ENCODE assay signal across 34 cellular contexts in the genomic region with DNA sequence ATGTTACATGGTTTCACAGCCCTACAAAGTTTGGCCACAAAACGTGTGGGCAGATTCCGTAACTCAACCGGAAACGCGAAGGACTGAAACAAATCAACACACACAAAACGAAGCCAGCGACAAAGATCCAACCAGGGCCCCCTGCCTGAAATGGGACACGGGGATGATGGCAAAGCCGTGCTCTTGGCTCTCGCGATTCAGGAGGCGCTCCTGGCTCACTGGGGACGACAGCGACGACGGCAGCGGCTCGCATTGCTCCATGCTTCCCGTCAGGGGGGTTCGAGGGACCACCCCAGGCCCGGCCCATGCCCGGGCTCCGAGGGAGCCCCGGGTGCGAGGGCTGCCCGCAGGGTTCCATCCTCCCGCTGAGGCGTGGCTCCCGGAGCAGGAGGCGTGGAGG.
A peak's percentile ranks its signal among the peaks of the same experiment; 100 is the strongest.
DNase-seq lines count a peak whose midpoint lies in the region; ATAC-seq and TF ChIP-seq lines count a peak whose summit lies in the region.
"Had no signal": no experiment of that assay in that cellular context is flagged by ENCODE, and none has a peak within 500 bp of the region (broad histone marks: within the 10 kb centered on the region; RNA-seq: fewer than 3 reads in every experiment).

No MANE protein-coding gene starts in this region.

- no peak overlapping the region for H3K27ac Mint-ChIP-seq in endodermal cell
- H3K27ac Mint-ChIP-seq: activated CD8-positive, alpha-beta T cell treated with anti-CD3 and anti-CD28 coated beads for 36 hours; activated naive CD4-positive, alpha-beta T cell treated with anti-CD3 and anti-CD28 coated beads for 36 hours; activated T-helper 1 cell treated with anti-CD3 and anti-CD28 coated beads, Interleukin-12 subunit alpha, Interleukin-12 subunit beta, Interleukin-2, Interleukin-4 antibody, amounts not matched to agents 30 ng/mL and 10 ng/mL and 1 ng/mL, durations not matched to agents 14 hours and 24 hours and 36 hours; GM23338; memory B cell had no signal

- no peak for TF ChIP-seq POLR2A in sigmoid colon (IDR thresholded peaks at IDR 0.05)

- no peak for TF ChIP-seq EP300 in sigmoid colon (IDR thresholded peaks at IDR 0.05)

- H3K36me3 Mint-ChIP-seq in endodermal cell (ENCODE audit: low read depth), result peaks cover 10% of the 10 kb centered on the region
- H3K36me3 Mint-ChIP-seq: memory B cell had no signal

- no peak overlapping the region for H3K9ac ChIP-seq in endodermal cell (ENCODE audit: extremely low read depth, low read length, poor library complexity, severe bottlenecking)

- H3K36me3 ChIP-seq in H7 (replicated peaks; ENCODE audit: control insufficient read depth, insufficient read depth, low read length), result no peaks in the 10 kb centered on the region
- no peaks in the 10 kb centered on the region for H3K36me3 ChIP-seq in sigmoid colon
- H3K36me3 ChIP-seq in endodermal cell (ENCODE audit: control insufficient read depth, insufficient read depth, low read length), result no peaks in the 10 kb centered on the region
- H3K36me3 ChIP-seq: adrenal gland, heart right ventricle, tibial nerve had no signal

- H3K27ac ChIP-seq in sigmoid colon (no peak overlapping the region), endodermal cell (ENCODE audit: low read depth, low read length) (no peak overlapping the region)
- H3K27ac ChIP-seq: adrenal gland, body of pancreas, dorsolateral prefrontal cortex, heart right ventricle, tibial nerve had no signal

- 70 to 82% methylated on average over 30 of the region's 30 CpGs for WGBS in sigmoid colon, 2 donors
- WGBS in endodermal cell (ENCODE audit: insufficient coverage in 1 of 2, insufficient read length in 1 of 2), 2 experiments, result 81 to 87% methylated on average over 19 to 30 of the region's 30 CpGs

- ATAC-seq in left lobe of liver (peak; percentile 15), HG02763 (IDR thresholded peaks at IDR 0.05; ENCODE audit: unreplicated experiment) (no peak), HG03175 (IDR thresholded peaks at IDR 0.05; ENCODE audit: unreplicated experiment) (no peak)
- ATAC-seq: activated CD8-positive, alpha-beta T cell treated with anti-CD3 and anti-CD28 coated beads for 36 hours; GM23338; Panc1 had no signal

- intact Hi-C loops in sigmoid colon (cut with DNase I), result no loop called here

- H3K9me3 ChIP-seq in sigmoid colon (peaks cover 0 to 27% (median 1%) of the 10 kb centered on the region in 4 donors), endodermal cell (ENCODE audit: control insufficient read depth, low read length) (peaks cover 69% of the 10 kb centered on the region)
- H3K9me3 ChIP-seq: adrenal gland, body of pancreas had no signal

- H3K9me3 Mint-ChIP-seq in endodermal cell, result peaks cover 79% of the 10 kb centered on the region

- H3K27me3 ChIP-seq in H7 (ENCODE audit: control insufficient read depth, insufficient read depth, low read length), result no peaks in the 10 kb centered on the region
- no peaks in the 10 kb centered on the region for H3K27me3 ChIP-seq in sigmoid colon
- no peaks in the 10 kb centered on the region for H3K27me3 ChIP-seq in endodermal cell (ENCODE audit: control insufficient read depth, insufficient read depth, low read length, poor library complexity, severe bottlenecking)
- H3K27me3 ChIP-seq: adrenal gland, body of pancreas, tibial nerve had no signal

- no peaks in the 10 kb centered on the region for H3K27me3 Mint-ChIP-seq in endodermal cell (ENCODE audit: insufficient read depth)
- H3K27me3 Mint-ChIP-seq: activated CD8-positive, alpha-beta T cell treated with anti-CD3 and anti-CD28 coated beads for 36 hours; memory B cell had no signal

- DNase-seq in Daoy (ENCODE audit: low read depth), result peak; percentile 45
- peak; percentile 10 for DNase-seq in H7
- no peak for DNase-seq in left lobe of liver (ENCODE audit: low spot score)
- peak; percentile 67 for DNase-seq in sigmoid colon
- no peak for DNase-seq in UCSD-AML1 (lab: John Stamatoyannopoulos, UW; ENCODE audit: unreplicated experiment)
- no peak for DNase-seq in endodermal cell
- DNase-seq: activated CD8-positive, alpha-beta memory T cell treated with anti-CD3 and anti-CD28 coated beads, Interleukin-2, amount 50 U/mL, for 48 hours; activated CD8-positive, alpha-beta T cell treated with anti-CD3 and anti-CD28 coated beads for 36 hours; activated naive CD4-positive, alpha-beta T cell treated with anti-CD3 and anti-CD28 coated beads for 36 hours; adrenal gland; body of pancreas; C1 segment of cervical spinal cord; COR-L47; DMS53; Kasumi-1; MV-4-11; NCI-H1436 treated with DMSO at 0.1 percent for 48 hours; NCI-H2081 treated with DMSO at 0.1 percent for 48 hours; NCI-H345; NCI-H748 treated with DMSO at 0.1 percent for 48 hours; SIG-M5; stimulated activated CD4-positive, alpha-beta T cell treated with anti-CD3 and anti-CD28 coated beads, Interleukin-12 subunit alpha, Interleukin-12 subunit beta, amount 100 ng/mL, for 4 hours; stimulated activated CD4-positive, alpha-beta T cell treated with anti-CD3 and anti-CD28 coated beads, Interleukin-2, amount 100 ng/mL, for 48 hours; SW 1271 had no signal

- TF ChIP-seq CTCF in sigmoid colon (IDR thresholded peaks at IDR 0.05), result no peak
- TF ChIP-seq CTCF in endodermal cell (conservative IDR thresholded peaks at IDR 0.05), result no peak

- H3K4me1 Mint-ChIP-seq in endodermal cell, result no peaks in the 10 kb centered on the region
- H3K4me1 Mint-ChIP-seq: GM23338, memory B cell, neural crest cell had no signal

- H3K4me1 ChIP-seq in sigmoid colon, result no peaks in the 10 kb centered on the region
- H3K4me1 ChIP-seq in endodermal cell (ENCODE audit: control insufficient read depth, insufficient read depth, low read length), result no peaks in the 10 kb centered on the region
- H3K4me1 ChIP-seq: adrenal gland, body of pancreas, heart right ventricle, tibial nerve had no signal

- no peak overlapping the region for H3K4me3 Mint-ChIP-seq in endodermal cell
- H3K4me3 Mint-ChIP-seq: activated CD8-positive, alpha-beta T cell treated with anti-CD3 and anti-CD28 coated beads for 36 hours; activated naive CD4-positive, alpha-beta T cell treated with anti-CD3 and anti-CD28 coated beads for 36 hours; activated T-helper 1 cell treated with anti-CD3 and anti-CD28 coated beads, Interleukin-12 subunit alpha, Interleukin-12 subunit beta, Interleukin-2, Interleukin-4 antibody, amounts not matched to agents 30 ng/mL and 10 ng/mL and 1 ng/mL, durations not matched to agents 14 hours and 24 hours and 36 hours; GM23338; memory B cell; neural crest cell had no signal

- no peak overlapping the region for H3K4me3 ChIP-seq in H7 (ENCODE audit: insufficient read depth, low read depth, low read length)
- no peak overlapping the region for H3K4me3 ChIP-seq in sigmoid colon
- H3K4me3 ChIP-seq in endodermal cell (ENCODE audit: low read length), result no peak overlapping the region
- H3K4me3 ChIP-seq: adrenal gland, body of pancreas, dorsolateral prefrontal cortex, GM23338, heart right ventricle, tibial nerve had no signal

Comparison
In these comparisons a context has a peak if more than half of its experiments do, and no peak if none do; other contexts are left out.
1. DNase-seq: peak in Daoy (single experiment), H7 (single experiment) and sigmoid colon (single experiment); none in left lobe of liver (single experiment), UCSD-AML1 (single experiment) and endodermal cell (single experiment).